Comparison of ENCODE assay signal across 8 cellular contexts in genomic region chr1:11934295-11935039, GRCh38. TPM values are rescaled to one million over a fixed set of nuclear protein-coding genes. Genes with fewer than 3 reads are reported as not detected.
DNase-seq lines count a peak whose midpoint lies in the region; ATAC-seq and TF ChIP-seq lines count a peak whose summit lies in the region.

PLOD1 (plus strand) TSS chr1:11934717; CDS start chr1:11934780, 63 bp downstream.

- peaks cover 0 to 8% (median 0%) of the 10 kb centered on the region in 3 donors for H3K36me3 ChIP-seq in tibial nerve

- no peaks in the 10 kb centered on the region for H3K36me3 Mint-ChIP-seq in HFFc6 (ENCODE audit: low read depth)
- no peaks in the 10 kb centered on the region for H3K36me3 Mint-ChIP-seq in activated naive CD8-positive, alpha-beta T cell treated with anti-CD3 and anti-CD28 coated beads, Interleukin-2, amount 50 U/mL, for 24 hours (ENCODE audit: low read depth)

- DNase-seq in HFFc6 (peak; percentile 78), NB4 (ENCODE audit: low read depth) (peak; percentile 92), T follicular helper cell (ENCODE audit: low read depth) (peak; percentile 82), cardiac septum (ENCODE audit: low spot score) (peak; percentile 95), pons (ENCODE audit: low spot score) (peak; percentile 79), tibial nerve (ENCODE audit: low spot score in 2 of 2) (peak; percentile 84 to 85)
- peak; percentile 88 for DNase-seq in activated naive CD8-positive, alpha-beta T cell treated with anti-CD3 and anti-CD28 coated beads, Interleukin-2, amount 50 U/mL, for 24 hours

- H3K27ac Mint-ChIP-seq in HFFc6, result peak within 1 kb of the TSS; percentile 78
- H3K27ac Mint-ChIP-seq in activated naive CD8-positive, alpha-beta T cell treated with anti-CD3 and anti-CD28 coated beads, Interleukin-2, amount 50 U/mL, for 24 hours, result peak within 1 kb of the TSS; percentile 54

- H3K27ac ChIP-seq in tibial nerve, result peak within 1 kb of the TSS; percentile 73 to 92 (median 84)

- H3K4me3 ChIP-seq in GM08714 (ENCODE audit: low read length) (peak within 1 kb of the TSS; percentile 77), NB4 (ENCODE audit: low read depth, low read length) (peak within 1 kb of the TSS; percentile 67), tibial nerve (peak within 1 kb of the TSS; percentile 49 to 77 (median 72))

- peak; percentile 14 to 75 for TF ChIP-seq EP300 in tibial nerve (IDR thresholded peaks at IDR 0.05)

- TF ChIP-seq CTCF in HFFc6 (IDR thresholded peaks at IDR 0.05), result no peak
- no peak for TF ChIP-seq CTCF in NB4 (IDR thresholded peaks at IDR 0.05; ENCODE audit: low read depth, low read length)
- TF ChIP-seq CTCF in tibial nerve (IDR thresholded peaks at IDR 0.05), result no peak

- intact Hi-C loops in cardiac septum (cut with DNase I), result loop anchor here (5.0 kb wide), 1 partner anchor 43 kb away; no protein-coding TSS in a partner anchor

- H3K4me1 ChIP-seq in tibial nerve, result peaks cover 0 to 63% (median 26%) of the 10 kb centered on the region in 4 donors

- H3K4me3 Mint-ChIP-seq in HFFc6, result peak within 1 kb of the TSS; percentile 91
- H3K4me3 Mint-ChIP-seq in activated naive CD8-positive, alpha-beta T cell treated with anti-CD3 and anti-CD28 coated beads, Interleukin-2, amount 50 U/mL, for 24 hours, result peak within 1 kb of the TSS; percentile 80

- WGBS in tibial nerve, 2 donors, result 0 to 1% methylated on average over 41 to 52 of the region's 54 CpGs

- H3K27me3 Mint-ChIP-seq in HFFc6 (ENCODE audit: insufficient read depth), result no peaks in the 10 kb centered on the region
- no peaks in the 10 kb centered on the region for H3K27me3 Mint-ChIP-seq in activated naive CD8-positive, alpha-beta T cell treated with anti-CD3 and anti-CD28 coated beads, Interleukin-2, amount 50 U/mL, for 24 hours

- no peaks in the 10 kb centered on the region for H3K9me3 Mint-ChIP-seq in HFFc6
- no peaks in the 10 kb centered on the region for H3K9me3 Mint-ChIP-seq in activated naive CD8-positive, alpha-beta T cell treated with anti-CD3 and anti-CD28 coated beads, Interleukin-2, amount 50 U/mL, for 24 hours

- no peaks in the 10 kb centered on the region for H3K27me3 ChIP-seq in tibial nerve

- peaks cover 43% of the 10 kb centered on the region for H3K4me1 Mint-ChIP-seq in HFFc6 (ENCODE audit: low read depth)
- H3K4me1 Mint-ChIP-seq in activated naive CD8-positive, alpha-beta T cell treated with anti-CD3 and anti-CD28 coated beads, Interleukin-2, amount 50 U/mL, for 24 hours, result peaks cover 9% of the 10 kb centered on the region

- TF ChIP-seq POLR2A in NB4 (IDR thresholded peaks at IDR 0.05; ENCODE audit: extremely low read depth, insufficient read length) (peak; percentile 62), tibial nerve (IDR thresholded peaks at IDR 0.05) (peak in 1 of 2 donors; percentile 81)

- no peaks in the 10 kb centered on the region for H3K9me3 ChIP-seq in tibial nerve

- ATAC-seq in activated naive CD8-positive, alpha-beta T cell treated with anti-CD3 and anti-CD28 coated beads, Interleukin-2, amount 50 U/mL, for 24 hours, result peak; percentile 99

RNA-seq across cellular contexts. Expression of gene PLOD1, which starts in this region (rescaled TPM):
- 100 to 1,000 TPM; 294 to 438 (median 315) TPM for total RNA-seq in HFFc6 (2021; fragmentation: NEBNext Ultra II Directional; extraction: Animal tissue kit (Norgen Biotek cat#: 25700))
- total RNA-seq in cardiac septum, result 52.6 TPM
- total RNA-seq in tibial nerve, result 10 to 100 TPM; 52.8 to 87.9 (median 64.0) TPM

Comparison
In these comparisons a context has a peak if more than half of its experiments do, and no peak if none do; other contexts are left out.
1. Peak in every context shown above with its lines: DNase-seq, ATAC-seq, H3K4me3 ChIP-seq and H3K27ac ChIP-seq.